In the genomic region with DNA sequence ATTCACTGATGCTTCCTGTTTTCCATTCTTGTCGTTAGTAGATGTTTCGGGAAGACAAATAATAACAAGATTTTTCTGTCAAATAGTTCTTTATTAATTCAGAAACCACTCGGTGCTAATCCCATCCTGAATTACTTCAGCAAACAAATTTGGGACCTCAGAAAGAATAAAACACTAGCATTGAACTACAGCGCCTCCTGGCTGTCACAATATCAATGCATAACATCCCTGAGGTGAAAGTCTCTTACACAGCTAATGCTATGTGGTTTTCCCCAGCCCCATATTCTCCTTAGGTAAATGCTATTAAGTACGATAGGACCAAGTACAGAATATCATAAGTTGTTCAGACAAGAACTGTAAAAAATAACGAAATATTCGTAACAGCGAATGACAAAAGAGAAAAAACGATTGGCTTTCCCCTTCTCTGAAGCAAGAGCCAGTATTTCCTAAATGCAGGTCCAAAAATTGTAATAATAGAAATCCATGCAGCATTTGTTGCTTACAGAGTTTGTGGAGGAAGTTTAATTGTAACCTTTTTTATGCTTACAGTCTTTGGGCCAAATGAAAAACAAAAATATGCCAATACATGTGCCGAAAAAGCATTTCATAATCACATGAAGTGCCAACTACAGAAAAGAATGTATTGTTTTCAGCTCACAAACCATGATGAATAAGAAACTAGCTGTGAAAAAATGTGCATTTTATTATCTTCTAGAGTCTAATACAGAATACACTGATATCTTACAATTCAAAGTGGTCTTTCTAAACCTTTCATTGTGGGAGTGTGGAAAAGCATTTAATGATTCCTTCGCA, we compare ENCODE assay signal across 8 cellular contexts.
A peak's percentile ranks its signal among the peaks of the same experiment; 100 is the strongest.
DNase-seq lines count a peak whose midpoint lies in the region; ATAC-seq lines count a peak whose summit lies in the region.

No MANE protein-coding gene starts in this region.

- ATAC-seq in HG03469 (IDR thresholded peaks at IDR 0.05; ENCODE audit: unreplicated experiment), result no peak

- DNase-seq in GF-D8 (lab: John Stamatoyannopoulos, UW) (peak; percentile 6), HUDEP-2 (lab: John Stamatoyannopoulos, UW; ENCODE audit: unreplicated experiment in 76 of 76) (peak in 40 of 76 experiments; percentile 2 to 58 (median 30)), T follicular helper cell (ENCODE audit: low read depth) (peak; percentile 49), anterior cingulate cortex (lab: John Stamatoyannopoulos, UW) (peak in 30 of 58 donors; percentile 0 to 59 (median 18)), iPS DF 4.7 (ENCODE audit: extremely low read depth, low spot score) (peak; percentile 53), SHP77 (lab: John Stamatoyannopoulos, UW) (no peak)
- DNase-seq in stimulated activated CD4-positive, alpha-beta T cell treated with anti-CD3 and anti-CD28 coated beads, Interleukin-1b, Interleukin-23, amount 100 ng/mL, for 24 hours (ENCODE audit: low read depth in 4 of 4, low spot score in 1 of 4), result peak; percentile 27 to 45 (median 36)

Comparison
In these comparisons a context has a peak if more than half of its experiments do, and no peak if none do; other contexts are left out.
1. DNase-seq: peak in GF-D8 (single experiment), HUDEP-2 (40 of 76), T follicular helper cell (single experiment), anterior cingulate cortex (30 of 58), iPS DF 4.7 (single experiment) and stimulated activated CD4-positive, alpha-beta T cell treated with anti-CD3 and anti-CD28 coated beads, Interleukin-1b, Interleukin-23, amount 100 ng/mL, for 24 hours (4 of 4); none in SHP77 (0 of 2).